In the genomic region with DNA sequence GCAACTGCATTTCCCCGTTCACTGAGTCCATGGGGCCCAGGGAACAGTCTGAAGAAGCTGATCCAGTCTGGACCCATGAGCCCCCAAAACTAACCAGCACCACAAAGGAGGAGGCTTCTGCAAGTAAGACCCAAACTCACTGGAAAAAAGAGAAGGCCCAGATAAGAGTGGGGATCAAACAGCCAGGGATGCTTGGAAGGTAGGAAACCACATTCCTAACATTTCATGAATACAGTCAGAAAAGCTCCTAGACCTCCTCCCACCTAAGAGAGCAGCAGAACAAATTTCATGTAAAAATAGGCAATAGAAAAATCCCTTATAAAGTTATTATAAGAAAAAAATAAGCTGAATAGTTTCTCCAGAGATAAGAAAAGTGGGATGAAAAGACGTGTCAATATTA, we compare ENCODE assay signal across 22 cellular contexts. TPM values are rescaled to one million over a fixed set of nuclear protein-coding genes. Genes with fewer than 3 reads are reported as not detected.
DNase-seq lines count a peak whose midpoint lies in the region; ATAC-seq and TF ChIP-seq lines count a peak whose summit lies in the region.
"Had no signal": no experiment of that assay in that cellular context is flagged by ENCODE, and none has a peak within 500 bp of the region (broad histone marks: within the 10 kb centered on the region; RNA-seq: fewer than 3 reads in every experiment).

No MANE protein-coding gene starts in this region.

- H2BK15ac ChIP-seq in mesendoderm (replicated peaks; ENCODE audit: low read depth) = no peak overlapping the region

- CTCF ChIA-PET in WTC11 (lab: Charles Lee) = interaction anchor here (0.6 to 3.2 kb wide), 9 partner anchors 10 to 67 kb away, joined by 3 to 41 read pairs (median 4); partner anchors contain the start of gene AFG3L2

- no peak overlapping the region for H2AK5ac ChIP-seq in mesendoderm (ENCODE audit: low read length)

- H3K4me1 Mint-ChIP-seq in GM23338 (peaks cover 51% of the 10 kb centered on the region), WTC11 (peaks cover 56% of the 10 kb centered on the region)
- H3K4me1 Mint-ChIP-seq: CD4-positive, alpha-beta memory T cell had no signal

- no peak overlapping the region for H3K18ac ChIP-seq in mesendoderm (ENCODE audit: low read length)

- H3K23ac ChIP-seq in mesendoderm (ENCODE audit: low read length) = no peak overlapping the region

- TF ChIP-seq CTCF in C4-2B (conservative IDR thresholded peaks at IDR 0.05) (no peak), GM23338 (conservative IDR thresholded peaks at IDR 0.05; ENCODE audit: low read depth in 2 of 2) (no peak), WTC11 (IDR thresholded peaks at IDR 0.05) (no peak), colonic mucosa (IDR thresholded peaks at IDR 0.05) (no peak)

- H2BK120ac ChIP-seq in mesendoderm (ENCODE audit: low read depth, low read length) = no peak overlapping the region

- H4K8ac ChIP-seq in mesendoderm (ENCODE audit: low read depth, low read length) = no peak overlapping the region

- POLR2A ChIA-PET in WTC11 (lab: Charles Lee) = interaction anchor here (2.0 kb wide), 1 partner anchor 38 kb away, joined by 8 read pairs; the partner anchor contains the start of gene AFG3L2

- H3K4me2 ChIP-seq in GM23338 (peak overlapping the region; percentile 33), mesendoderm (ENCODE audit: low read length) (no peak overlapping the region)
- H3K4me2 ChIP-seq: BLaER1, SK-N-SH had no signal

- no peaks in the 10 kb centered on the region for H3K79me1 ChIP-seq in mesendoderm (ENCODE audit: low read length)

- no peak overlapping the region for H3K9ac ChIP-seq in mesendoderm (ENCODE audit: low read length)
- no peak overlapping the region for H3K9ac ChIP-seq in colonic mucosa (ENCODE audit: low read depth in 2 of 2, low read length in 2 of 2)
- H3K9ac ChIP-seq: BLaER1, SK-N-SH had no signal

- WGBS in mesendoderm (ENCODE audit: extremely low coverage, insufficient coverage, low lambda C conversion rate) = no CpG with 5 or more reads among the region's 2 CpGs

- no peaks in the 10 kb centered on the region for H3K9me2 ChIP-seq in GM23338 (ENCODE audit: insufficient read depth)
- H3K9me2 ChIP-seq: SK-N-SH had no signal

- no peaks in the 10 kb centered on the region for H3K9me3 ChIP-seq in colonic mucosa
- H3K9me3 ChIP-seq: BLaER1, SK-N-SH had no signal

- H2AFZ ChIP-seq in GM23338 = no peak overlapping the region

- H3K36me3 Mint-ChIP-seq in GM23338 (ENCODE audit: low read depth) (peaks cover 71% of the 10 kb centered on the region), WTC11 (peaks cover 47% of the 10 kb centered on the region)

- H3F3A ChIP-seq in GM23338 (replicated peaks; ENCODE audit: low read depth) = peaks cover 24% of the 10 kb centered on the region

- ATAC-seq in GM23338 (peak; percentile 9), WTC11 (peak; percentile 8; the same call in 1 of the 2 replicates), GM18867 (IDR thresholded peaks at IDR 0.05; ENCODE audit: unreplicated experiment) (no peak)
- ATAC-seq: GM12878, PC-3 had no signal

- H2BK5ac ChIP-seq in mesendoderm (ENCODE audit: low read length) = no peak overlapping the region

- H3K9me3 Mint-ChIP-seq in GM23338 (no peaks in the 10 kb centered on the region; the same call in 2 of the 3 replicates), WTC11 (peaks cover 7% of the 10 kb centered on the region)
- H3K9me3 Mint-ChIP-seq: CD4-positive, alpha-beta memory T cell had no signal

- H4K20me1 ChIP-seq in GM23338 (replicated peaks; ENCODE audit: insufficient read depth) = no peaks in the 10 kb centered on the region

- H3K27ac ChIP-seq in C4-2B = peak overlapping the region; percentile 23; the same call in 1 of the 2 replicates
- H3K27ac ChIP-seq in GM23338 (ENCODE audit: low read depth) = peak overlapping the region; percentile 93
- no peak overlapping the region for H3K27ac ChIP-seq in mesendoderm (ENCODE audit: low read depth, low read length)
- H3K27ac ChIP-seq in colonic mucosa = no peak overlapping the region
- H3K27ac ChIP-seq: BLaER1 had no signal

- peaks cover 8% of the 10 kb centered on the region for H3K36me3 ChIP-seq in GM23338 (ENCODE audit: insufficient read depth)
- peaks cover 9% of the 10 kb centered on the region for H3K36me3 ChIP-seq in mesendoderm (ENCODE audit: control insufficient read depth, insufficient read depth, low read length)
- peaks cover 14% of the 10 kb centered on the region for H3K36me3 ChIP-seq in colonic mucosa

- H3K27me3 ChIP-seq in GM23338 (ENCODE audit: insufficient read depth) = no peaks in the 10 kb centered on the region
- H3K27me3 ChIP-seq in mesendoderm (ENCODE audit: insufficient read depth, low read length, poor library complexity) = no peaks in the 10 kb centered on the region
- no peaks in the 10 kb centered on the region for H3K27me3 ChIP-seq in colonic mucosa
- H3K27me3 ChIP-seq: BLaER1 had no signal

- H3K27me3 Mint-ChIP-seq in GM23338 (ENCODE audit: insufficient read depth, low read depth, poor library complexity) (peaks cover 19% of the 10 kb centered on the region), WTC11 (ENCODE audit: low read depth) (no peaks in the 10 kb centered on the region)
- H3K27me3 Mint-ChIP-seq: CD4-positive, alpha-beta memory T cell had no signal

- H4K5ac ChIP-seq in mesendoderm (ENCODE audit: low read length) = no peak overlapping the region

- H3K4ac ChIP-seq in mesendoderm (ENCODE audit: low read depth, low read length) = no peak overlapping the region

- H3K4me3 ChIP-seq in GM23338 (no peak overlapping the region), mesendoderm (ENCODE audit: low read length) (no peak overlapping the region), colonic mucosa (no peak overlapping the region)
- H3K4me3 ChIP-seq: BLaER1, GM12878 had no signal

- H3K4me3 Mint-ChIP-seq in GM23338 (no peak overlapping the region), WTC11 (no peak overlapping the region)
- H3K4me3 Mint-ChIP-seq: CD4-positive, alpha-beta memory T cell had no signal

- H3K56ac ChIP-seq in mesendoderm (ENCODE audit: low read length) = no peak overlapping the region

- H3K27ac Mint-ChIP-seq in GM23338 (peak overlapping the region; percentile 93), WTC11 (peak overlapping the region; percentile 69)

- intact Hi-C loops in colonic mucosa (cut with DNase I) = no loop called here

- DNase-seq in GM23338 (ENCODE audit: low spot score) (peak; percentile 70), WTC11 (ENCODE audit: low spot score) (no peak), mesendoderm (peak; percentile 75), SKM-1 treated with dmso at 0.1 percent for 144 hours (lab: John Stamatoyannopoulos, UW; ENCODE audit: unreplicated experiment) (no peak), colonic mucosa (no peak), dedifferentiated amniotic fluid mesenchymal stem cell (ENCODE audit: extremely low spot score) (no peak)
- DNase-seq: CD4-positive, alpha-beta memory T cell; DND-41; KBM-7; MM.1S; NCI-H1048; NCI-H1417 treated with DMSO at 0.1 percent for 48 hours; NCI-H187; NCI-H446 treated with DMSO at 0.1 percent for 48 hours; NCI-H526 treated with DMSO at 0.1 percent for 48 hours; PC-3; SIG-M5; SK-N-SH had no signal

- H3K4me1 ChIP-seq in GM23338 (ENCODE audit: insufficient read depth) (peaks cover 48% of the 10 kb centered on the region), mesendoderm (ENCODE audit: control insufficient read depth, low read depth, low read length) (peaks cover 28% of the 10 kb centered on the region), colonic mucosa (no peaks in the 10 kb centered on the region)
- H3K4me1 ChIP-seq: BLaER1 had no signal

- H3K79me2 ChIP-seq in GM23338 (replicated peaks; ENCODE audit: insufficient read depth) (0 out of 2 replicates have a peak, but pooled peaks cover 1% of the 10 kb centered on the region), mesendoderm (ENCODE audit: control insufficient read depth, insufficient read depth, low read length) (no peaks in the 10 kb centered on the region)

TF ChIP-seq in GM23338, 12 proteins besides CTCF, POLR2A, EP300 and RAD21 (continues in another document):
- TF ChIP-seq JUNB (IDR thresholded peaks at IDR 0.05; ENCODE audit: unreplicated experiment) = no peak

TF ChIP-seq in WTC11, 78 proteins besides CTCF, POLR2A, EP300 and RAD21 (continues in another document):
- TF ChIP-seq ELF4 (CRISPR knock-in tag; IDR thresholded peaks at IDR 0.05; ENCODE audit: low read depth) = no peak
- no peak for TF ChIP-seq GABPB1 (CRISPR knock-in tag; IDR thresholded peaks at IDR 0.05)
- TF ChIP-seq EMX1 (CRISPR knock-in tag; IDR thresholded peaks at IDR 0.05) = no peak
- TF ChIP-seq ATF1 (CRISPR knock-in tag; IDR thresholded peaks at IDR 0.05) = no peak
- no peak for TF ChIP-seq HMGA2 (CRISPR knock-in tag; IDR thresholded peaks at IDR 0.05)
- no peak for TF ChIP-seq GRHL2 (CRISPR knock-in tag; IDR thresholded peaks at IDR 0.05; ENCODE audit: insufficient replicate concordance, severe bottlenecking)
- no peak for TF ChIP-seq ZNF219 (CRISPR knock-in tag; IDR thresholded peaks at IDR 0.05; ENCODE audit: borderline replicate concordance)
- no peak for TF ChIP-seq NR3C1 (CRISPR knock-in tag; conservative IDR thresholded peaks at IDR 0.05; ENCODE audit: low read depth)
- TF ChIP-seq, protein P1, sequence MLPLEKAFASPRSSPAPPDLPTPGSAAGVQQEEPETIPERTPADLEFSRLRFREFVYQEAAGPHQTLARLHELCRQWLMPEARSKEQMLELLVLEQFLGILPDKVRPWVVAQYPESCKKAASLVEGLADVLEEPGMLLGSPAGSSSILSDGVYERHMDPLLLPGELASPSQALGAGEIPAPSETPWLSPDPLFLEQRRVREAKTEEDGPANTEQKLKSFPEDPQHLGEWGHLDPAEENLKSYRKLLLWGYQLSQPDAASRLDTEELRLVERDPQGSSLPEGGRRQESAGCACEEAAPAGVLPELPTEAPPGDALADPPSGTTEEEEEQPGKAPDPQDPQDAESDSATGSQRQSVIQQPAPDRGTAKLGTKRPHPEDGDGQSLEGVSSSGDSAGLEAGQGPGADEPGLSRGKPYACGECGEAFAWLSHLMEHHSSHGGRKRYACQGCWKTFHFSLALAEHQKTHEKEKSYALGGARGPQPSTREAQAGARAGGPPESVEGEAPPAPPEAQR (CRISPR knock-in tag; IDR thresholded peaks at IDR 0.05) = no peak

RNA-seq across cellular contexts. Expression of gene TUBB6, which starts 30.3 kb away (rescaled TPM):
- 282 and 329 TPM in 2 replicates for total RNA-seq in GM23338 (2014; rRNA removed; shearing (Covaris generic))
- 136 and 148 TPM in 2 replicates for polyA plus RNA-seq in GM23338 (2016; fragmentation: Nextera tagmentation; extraction: Ambion mirVana)
- total RNA-seq in WTC11 (2021) (137 to 240 TPM (median 149 TPM) in 3 replicates), colonic mucosa (10 to 100 TPM in 1 of 2 donors, 1 to 10 TPM in 1; 7.8 to 41.6 TPM)
- polyA plus RNA-seq in mesendoderm (2013, experiment 1 of 2) = 142 TPM
- polyA plus RNA-seq in mesendoderm (2013, experiment 2 of 2) = 147 TPM

RNA-seq across cellular contexts. Expression of gene AFG3L2, which starts 38.6 kb away (rescaled TPM):
- total RNA-seq in GM23338 (2014; rRNA removed; shearing (Covaris generic)) = 94.9 and 105 TPM in 2 replicates
- 47.5 and 50.3 TPM in 2 replicates for polyA plus RNA-seq in GM23338 (2016; fragmentation: Nextera tagmentation; extraction: Ambion mirVana)
- total RNA-seq in WTC11 (2021) (73.9 to 109 TPM (median 76.0 TPM) in 3 replicates), colonic mucosa (100 to 1,000 TPM in 1 of 2 donors, 10 to 100 TPM in 1; 94.3 to 112 TPM)
- 52.6 TPM for polyA plus RNA-seq in mesendoderm (2013, experiment 1 of 2)
- polyA plus RNA-seq in mesendoderm (2013, experiment 2 of 2) = 52.4 TPM

Comparison
In these comparisons a context has a peak if more than half of its experiments do, and no peak if none do; other contexts are left out.
1. H3K27ac ChIP-seq: peak in C4-2B (single experiment) and GM23338 (single experiment); none in mesendoderm (single experiment) and colonic mucosa (single experiment).
2. DNase-seq: peak in GM23338 (single experiment) and mesendoderm (single experiment); none in WTC11 (single experiment), SKM-1 treated with dmso at 0.1 percent for 144 hours (single experiment), colonic mucosa (single experiment) and dedifferentiated amniotic fluid mesenchymal stem cell (single experiment).